Comparison of ENCODE assay signal across 1 cellular context in genomic region chr4:33104190-33104773, GRCh38.
TF ChIP-seq lines count a peak whose summit lies in the region.

No MANE protein-coding gene starts in this region.

TF ChIP-seq in GM23338, 12 proteins besides CTCF, POLR2A, EP300 and RAD21 (continued from another document):
- TF ChIP-seq ZNF462 (CRISPR knock-in tag; IDR thresholded peaks at IDR 0.05) (no peak), JUNB (IDR thresholded peaks at IDR 0.05; ENCODE audit: unreplicated experiment) (no peak), ZNF331 (CRISPR knock-in tag; IDR thresholded peaks at IDR 0.05; ENCODE audit: low read depth) (no peak), EZH2 (IDR thresholded peaks at IDR 0.05; ENCODE audit: low read depth, unreplicated experiment) (no peak), POLR2AphosphoS5 (IDR thresholded peaks at IDR 0.05; ENCODE audit: low read depth) (no peak)
